In genomic region chr16:23702951-23703350, GRCh38 we compare ENCODE assay signal across 39 cellular contexts. TPM values are rescaled to one million over a fixed set of nuclear protein-coding genes. Genes with fewer than 3 reads are reported as not detected.
"Had no signal": no experiment of that assay in that cellular context is flagged by ENCODE, and none has a peak within 500 bp of the region (broad histone marks: within the 10 kb centered on the region; RNA-seq: fewer than 3 reads in every experiment).

No MANE protein-coding gene starts in this region.

- H3K27me3 ChIP-seq: MG63 had no signal

- H3K36me3 ChIP-seq: MG63 had no signal

- H3K4me3 ChIP-seq: MG63 had no signal

- DNase-seq: Karpas-422, Kasumi-1, MG63, MM.1S, MV-4-11, NCI-H1048, NCI-H1092, NCI-H1092 treated with DMSO at 0.1 percent for 48 hours, NCI-H1105, NCI-H1105 treated with DMSO at 0.1 percent for 48 hours, NCI-H1417, NCI-H1417 treated with DMSO at 0.1 percent for 48 hours, NCI-H1436, NCI-H1436 treated with DMSO at 0.1 percent for 48 hours, NCI-H146, NCI-H1694, NCI-H1694 treated with DMSO at 0.1 percent for 48 hours, NCI-H187, NCI-H187 treated with DMSO at 0.1 percent for 48 hours, NCI-H1930, NCI-H2029, NCI-H2029 treated with DMSO at 0.1 percent for 48 hours, NCI-H2081, NCI-H2081 treated with DMSO at 0.1 percent for 48 hours, NCI-H2107, NCI-H2171, NCI-H2171 treated with DMSO at 0.1 percent for 48 hours, NCI-H2227 treated with DMSO at 0.1 percent for 48 hours, NCI-H226, NCI-H345, NCI-H446, NCI-H446 treated with DMSO at 0.1 percent for 48 hours, NCI-H510A, NCI-H510A treated with DMSO at 0.1 percent for 48 hours, NCI-H524 treated with DMSO at 0.1 percent for 48 hours had no signal

- H3K9me3 ChIP-seq: MG63 had no signal

RNA-seq across cellular contexts. Expression of gene ERN2, which starts 10.1 kb away (rescaled TPM):
- total RNA-seq: LHCN-M2, M059J, MCF 10A, NCI-H460 had no signal

RNA-seq across cellular contexts. Expression of gene CHP2, which starts 51.9 kb away (rescaled TPM):
- total RNA-seq: LHCN-M2, M059J, MCF 10A, NCI-H460 had no signal
